ENCODE assay signal across 1 cellular context in genomic region chr11:78189851-78190250, GRCh38.
TF ChIP-seq lines count a peak whose summit lies in the region.

No MANE protein-coding gene starts in this region.

TF ChIP-seq in SK-N-SH treated with all-trans-retinoic acid at 6 μM for 48 hours, 23 proteins besides CTCF, POLR2A, EP300 and RAD21 (continued from another document):
- TF ChIP-seq TSHZ2 (CRISPR knock-in tag; IDR thresholded peaks at IDR 0.05) (no peak), CSDC2 (CRISPR knock-in tag; IDR thresholded peaks at IDR 0.05) (no peak), ISL1 (CRISPR knock-in tag; IDR thresholded peaks at IDR 0.05) (no peak), ESRRG (CRISPR knock-in tag; IDR thresholded peaks at IDR 0.05) (no peak), GLIS3 (CRISPR knock-in tag; IDR thresholded peaks at IDR 0.05) (no peak), TOX (CRISPR knock-in tag; IDR thresholded peaks at IDR 0.05; ENCODE audit: borderline replicate concordance) (no peak), RARB (CRISPR knock-in tag; IDR thresholded peaks at IDR 0.05) (no peak), TCF4 (CRISPR knock-in tag; IDR thresholded peaks at IDR 0.05; ENCODE audit: borderline replicate concordance) (no peak), PATZ1 (CRISPR knock-in tag; IDR thresholded peaks at IDR 0.05; ENCODE audit: borderline replicate concordance) (no peak), ZC3H10 (CRISPR knock-in tag; IDR thresholded peaks at IDR 0.05) (no peak), ZNF565 (CRISPR knock-in tag; conservative IDR thresholded peaks at IDR 0.05; ENCODE audit: low read depth) (no peak), ZFP30 (CRISPR knock-in tag; IDR thresholded peaks at IDR 0.05) (no peak), ZNF8 (CRISPR knock-in tag; IDR thresholded peaks at IDR 0.05) (no peak), CREB5 (CRISPR knock-in tag; IDR thresholded peaks at IDR 0.05; ENCODE audit: low read depth) (no peak), ZFP3 (CRISPR knock-in tag; IDR thresholded peaks at IDR 0.05) (no peak), BACH2 (CRISPR knock-in tag; IDR thresholded peaks at IDR 0.05; ENCODE audit: borderline replicate concordance) (no peak), PPARA (CRISPR knock-in tag; IDR thresholded peaks at IDR 0.05; ENCODE audit: borderline replicate concordance) (no peak)
